ENCODE assay signal across 9 cellular contexts in the genomic region with DNA sequence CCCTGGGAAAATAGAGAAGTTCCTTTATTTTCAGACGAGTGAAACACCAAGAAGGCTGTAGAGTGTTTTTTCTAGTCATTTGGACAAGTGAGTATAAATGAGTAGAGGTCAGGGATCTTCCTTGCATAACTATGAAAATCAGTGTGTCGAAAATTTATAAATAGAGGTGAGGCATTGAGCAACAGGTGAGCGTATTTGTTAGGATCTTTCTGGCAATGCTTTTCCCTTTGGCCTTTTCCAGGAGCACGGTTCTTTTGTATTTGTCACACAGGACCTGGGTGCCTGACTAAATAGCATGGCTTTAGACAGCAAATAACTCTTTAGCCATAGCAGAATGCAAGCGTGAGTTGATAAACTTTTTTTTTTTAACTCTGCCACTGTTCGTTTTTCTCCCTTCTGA.
"Had no signal": no experiment of that assay in that cellular context is flagged by ENCODE, and none has a peak within 500 bp of the region (broad histone marks: within the 10 kb centered on the region; RNA-seq: fewer than 3 reads in every experiment).

No MANE protein-coding gene starts in this region.

- H3K4me3 ChIP-seq: GM23338, K562 had no signal

- H2AFZ ChIP-seq: GM23338 had no signal

- H3K4me2 ChIP-seq: GM23338 had no signal

- H3K27ac ChIP-seq: HL-60 had no signal

- DNase-seq: H9, HCEC 1CT, HFFc6, IMR-90 had no signal

- ATAC-seq: GM23338 had no signal

- FAIRE-seq: H1, H54, K562 had no signal
